9 cellular contexts compared by ENCODE assay signal in the genomic region with DNA sequence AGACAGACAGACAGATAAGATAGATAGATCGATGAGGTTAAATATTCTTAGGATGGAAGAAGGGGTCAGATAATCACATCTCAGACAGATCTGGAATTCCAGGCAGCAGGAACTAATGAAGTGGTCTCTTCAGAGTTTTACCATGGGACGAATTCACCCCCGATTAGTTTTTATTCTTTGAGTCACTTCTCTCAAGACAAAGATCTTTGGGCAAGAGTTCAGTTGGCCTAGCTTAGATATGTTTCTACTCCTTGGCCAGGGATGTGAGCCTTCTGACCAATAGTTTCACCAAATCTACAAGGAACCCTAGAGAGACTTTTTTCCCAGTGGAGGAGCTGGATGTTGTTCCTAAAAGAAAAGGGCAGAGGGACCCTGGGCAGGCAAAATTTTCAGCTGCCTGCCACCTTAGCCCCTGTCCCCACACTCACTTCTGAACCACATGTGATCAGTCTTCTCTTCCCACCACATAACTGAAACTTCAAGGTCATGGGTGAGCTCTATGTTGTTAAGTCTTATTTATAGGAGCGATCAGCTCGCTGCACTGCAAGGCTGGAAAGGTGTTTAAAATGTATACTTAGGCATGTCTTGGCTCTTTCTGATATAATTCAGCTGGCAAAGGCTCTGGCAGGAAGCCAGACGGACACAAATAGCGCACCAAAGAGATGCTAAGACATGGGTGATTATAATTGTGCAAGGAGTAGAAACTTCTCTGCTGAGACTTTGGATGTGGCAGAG.
A peak's percentile ranks its signal among the peaks of the same experiment; 100 is the strongest.
DNase-seq lines count a peak whose midpoint lies in the region; ATAC-seq and TF ChIP-seq lines count a peak whose summit lies in the region.
"Had no signal": no experiment of that assay in that cellular context is flagged by ENCODE, and none has a peak within 500 bp of the region (broad histone marks: within the 10 kb centered on the region; RNA-seq: fewer than 3 reads in every experiment).

No MANE protein-coding gene starts in this region.

- peak overlapping the region; percentile 26 to 50 for H3K18ac ChIP-seq in mesenchymal stem cell (ENCODE audit: low read depth in 1 of 2, low read length in 2 of 2)

- POLR2A ChIA-PET in PC-9 (lab: Charles Lee; ENCODE audit: unreplicated experiment), result interaction anchor here (0.5 to 0.6 kb wide), 3 partner anchors 308 to 544 kb away, joined by 3 to 8 read pairs (median 3); no protein-coding TSS in a partner anchor
- POLR2A ChIA-PET in activated CD8-positive, alpha-beta T cell treated with anti-CD3 and anti-CD28 coated beads, Interleukin-2, amount 10 ng/mL, durations not matched to agents 7 days and 5 days (lab: Charles Lee), result no interaction called here

- no peak overlapping the region for H3K4ac ChIP-seq in mesenchymal stem cell (ENCODE audit: low read depth in 1 of 2, low read length in 2 of 2)

- no peak overlapping the region for H4K8ac ChIP-seq in mesenchymal stem cell (ENCODE audit: low read length)

- peaks cover 9% of the 10 kb centered on the region for H3F3A ChIP-seq in PC-9 (ENCODE audit: insufficient read depth, low read depth)

- no peak overlapping the region for H2BK15ac ChIP-seq in mesenchymal stem cell (ENCODE audit: low read depth, poor library complexity, severe bottlenecking)

- H3K4me1 Mint-ChIP-seq in activated CD8-positive, alpha-beta T cell treated with anti-CD3 and anti-CD28 coated beads, Interleukin-2, amount 10 ng/mL, durations not matched to agents 7 days and 5 days (ENCODE audit: low read depth), result peaks cover 3% of the 10 kb centered on the region

- no peaks in the 10 kb centered on the region for H4K20me1 ChIP-seq in BLaER1 treated with 17β-estradiol and CSF1 and Interleukin-3, amounts not matched to agents 10 nM and 100 nM
- no peaks in the 10 kb centered on the region for H4K20me1 ChIP-seq in PC-9 (ENCODE audit: insufficient read depth)

- no peak overlapping the region for H2AFZ ChIP-seq in PC-9
- no peak overlapping the region for H2AFZ ChIP-seq in mesenchymal stem cell (ENCODE audit: low read depth, low read length)

- no peak overlapping the region for H3K23ac ChIP-seq in mesenchymal stem cell (ENCODE audit: low read length in 2 of 2)

- WGBS in mesenchymal stem cell, result 48% methylated on average over 6 of the region's 7 CpGs

- no peaks in the 10 kb centered on the region for H3K79me2 ChIP-seq in PC-9 (ENCODE audit: low read depth)

- H2BK5ac ChIP-seq in mesenchymal stem cell (ENCODE audit: low read depth, low read length, poor library complexity, severe bottlenecking), result no peak overlapping the region

- no peak overlapping the region for H2BK120ac ChIP-seq in mesenchymal stem cell (ENCODE audit: low read depth, low read length)

- no peak overlapping the region for H3K27ac Mint-ChIP-seq in activated CD8-positive, alpha-beta T cell treated with anti-CD3 and anti-CD28 coated beads, Interleukin-2, amount 10 ng/mL, durations not matched to agents 7 days and 5 days

- DNase-seq in PC-9 (no peak), mesenchymal stem cell (peak; percentile 77), HPDE6-E6E7 (ENCODE audit: extremely low spot score) (no peak), DMS114 treated with DMSO at 0.1 percent for 48 hours (lab: John Stamatoyannopoulos, UW; ENCODE audit: unreplicated experiment) (no peak)
- DNase-seq in activated CD8-positive, alpha-beta T cell treated with anti-CD3 and anti-CD28 coated beads, Interleukin-2, amount 10 ng/mL, durations not matched to agents 7 days and 5 days, result no peak
- DNase-seq: DND-41 had no signal

- no peak overlapping the region for H4K91ac ChIP-seq in mesenchymal stem cell (ENCODE audit: low read length)

- no peak overlapping the region for H3K14ac ChIP-seq in mesenchymal stem cell (ENCODE audit: low read length in 2 of 2)

- no peak overlapping the region for H3K4me3 ChIP-seq in BLaER1 treated with 17β-estradiol and CSF1 and Interleukin-3, amounts not matched to agents 10 nM and 100 nM
- H3K4me3 ChIP-seq in PC-9, result no peak overlapping the region
- peak overlapping the region in 1 of 2 experiments; percentile 39 for H3K4me3 ChIP-seq in mesenchymal stem cell (ENCODE audit: insufficient read depth in 1 of 2, low read depth in 1 of 2, low read length in 2 of 2)

- no peaks in the 10 kb centered on the region for H3K27me3 Mint-ChIP-seq in activated CD8-positive, alpha-beta T cell treated with anti-CD3 and anti-CD28 coated beads, Interleukin-2, amount 10 ng/mL, durations not matched to agents 7 days and 5 days (ENCODE audit: low read depth)

- no peak overlapping the region for H3K4me3 Mint-ChIP-seq in activated CD8-positive, alpha-beta T cell treated with anti-CD3 and anti-CD28 coated beads, Interleukin-2, amount 10 ng/mL, durations not matched to agents 7 days and 5 days

- H3K4me2 ChIP-seq in BLaER1 treated with 17β-estradiol and CSF1 and Interleukin-3, amounts not matched to agents 10 nM and 100 nM, result peak overlapping the region in 6 of 11 experiments; percentile 7 to 43 (median 20); a peak in 9 of 22 replicates
- H3K4me2 ChIP-seq in PC-9 (no peak overlapping the region), mesenchymal stem cell (ENCODE audit: low read length, poor library complexity, severe bottlenecking) (no peak overlapping the region)

- peaks cover 0 to 35% (median 22%) of the 10 kb centered on the region in 10 experiments; a peak in 14 of 20 replicates for H3K4me1 ChIP-seq in BLaER1 treated with 17β-estradiol and CSF1 and Interleukin-3, amounts not matched to agents 10 nM and 100 nM
- H3K4me1 ChIP-seq in PC-9 (replicated peaks; ENCODE audit: insufficient read depth) (peaks cover 28% of the 10 kb centered on the region), mesenchymal stem cell (ENCODE audit: control insufficient read depth, insufficient read depth, low read depth, low read length) (peaks cover 16% of the 10 kb centered on the region)

- H3K79me1 ChIP-seq in mesenchymal stem cell (replicated peaks; ENCODE audit: low read length, poor library complexity, severe bottlenecking), result peaks cover 9% of the 10 kb centered on the region

- no peak for TF ChIP-seq CTCF in PC-9 (conservative IDR thresholded peaks at IDR 0.05)

- intact Hi-C loops in PC-9 (cut with micrococcal nuclease; ENCODE audit: unreplicated experiment), result no loop called here

- no peaks in the 10 kb centered on the region for H3K9me2 ChIP-seq in PC-9 (ENCODE audit: insufficient read depth)

- peak overlapping the region; percentile 81 to 90 for H2BK12ac ChIP-seq in mesenchymal stem cell (ENCODE audit: low read length in 2 of 2)

- CTCF ChIA-PET in PC-9 (lab: Charles Lee), result interaction anchor here (0.6 to 1.2 kb wide), 2 partner anchors 10 to 134 kb away, joined by 4 read pairs; no protein-coding TSS in a partner anchor
- CTCF ChIA-PET in activated CD8-positive, alpha-beta T cell treated with anti-CD3 and anti-CD28 coated beads, Interleukin-2, amount 10 ng/mL, durations not matched to agents 7 days and 5 days (lab: Charles Lee), result interaction anchor here (1.1 to 1.7 kb wide), 2 partner anchors 9 to 21 kb away, joined by 3 to 6 read pairs; no protein-coding TSS in a partner anchor

- no peaks in the 10 kb centered on the region for H3K36me3 ChIP-seq in BLaER1 treated with 17β-estradiol and CSF1 and Interleukin-3, amounts not matched to agents 10 nM and 100 nM
- H3K36me3 ChIP-seq in PC-9 (ENCODE audit: low read depth) (no peaks in the 10 kb centered on the region), mesenchymal stem cell (ENCODE audit: control insufficient read depth in 1 of 2, insufficient read depth in 2 of 2, low read depth in 1 of 2, low read length in 2 of 2) (peaks cover 1 to 4% of the 10 kb centered on the region in 2 experiments)

- no peaks in the 10 kb centered on the region for H3K36me3 Mint-ChIP-seq in activated CD8-positive, alpha-beta T cell treated with anti-CD3 and anti-CD28 coated beads, Interleukin-2, amount 10 ng/mL, durations not matched to agents 7 days and 5 days (ENCODE audit: low read depth)

- no TSS peak for BruUV-seq in PC-9 (replicated peaks; lab: Mats Ljungman, UMichigan)

- no peak overlapping the region for H2AK5ac ChIP-seq in mesenchymal stem cell (ENCODE audit: low read length, severe bottlenecking)

- no peaks in the 10 kb centered on the region; a peak in 1 of 22 replicates for H3K27me3 ChIP-seq in BLaER1 treated with 17β-estradiol and CSF1 and Interleukin-3, amounts not matched to agents 10 nM and 100 nM
- H3K27me3 ChIP-seq in PC-9 (ENCODE audit: insufficient read depth, low read depth), result no peaks in the 10 kb centered on the region
- no peaks in the 10 kb centered on the region for H3K27me3 ChIP-seq in mesenchymal stem cell (ENCODE audit: control insufficient read depth in 1 of 2, insufficient read depth in 1 of 2, low read length in 2 of 2)

- H3K9me3 Mint-ChIP-seq in activated CD8-positive, alpha-beta T cell treated with anti-CD3 and anti-CD28 coated beads, Interleukin-2, amount 10 ng/mL, durations not matched to agents 7 days and 5 days (ENCODE audit: insufficient read depth), result no peaks in the 10 kb centered on the region

- no peaks in the 10 kb centered on the region for H3K9me3 ChIP-seq in BLaER1 treated with 17β-estradiol and CSF1 and Interleukin-3, amounts not matched to agents 10 nM and 100 nM (replicated peaks in 1 of 11)
- H3K9me3 ChIP-seq in PC-9 (ENCODE audit: insufficient read depth, low read depth), result no peaks in the 10 kb centered on the region
- H3K9me3 ChIP-seq in mesenchymal stem cell (ENCODE audit: control insufficient read depth, low read length), result no peaks in the 10 kb centered on the region

- no peak overlapping the region for H3K9ac ChIP-seq in BLaER1 treated with 17β-estradiol and CSF1 and Interleukin-3, amounts not matched to agents 10 nM and 100 nM
- peak overlapping the region; percentile 91 for H3K9ac ChIP-seq in mesenchymal stem cell (ENCODE audit: low read length)

- no peak overlapping the region for H3K27ac ChIP-seq in BLaER1 treated with 17β-estradiol and CSF1 and Interleukin-3, amounts not matched to agents 10 nM and 100 nM
- H3K27ac ChIP-seq in PC-9, result peak overlapping the region; percentile 62
- H3K27ac ChIP-seq in mesenchymal stem cell (ENCODE audit: low read length, poor library complexity, severe bottlenecking), result no peak overlapping the region

- ATAC-seq in GM21381 (IDR thresholded peaks at IDR 0.05; ENCODE audit: unreplicated experiment), result peak; percentile 53
- no peak for ATAC-seq in activated CD8-positive, alpha-beta T cell treated with anti-CD3 and anti-CD28 coated beads, Interleukin-2, amount 10 ng/mL, durations not matched to agents 7 days and 5 days
- no peak for ATAC-seq in GM18870 (IDR thresholded peaks at IDR 0.05; ENCODE audit: unreplicated experiment)

Comparison
In these comparisons a context has a peak if more than half of its experiments do, and no peak if none do; other contexts are left out.
1. H3K4me2 ChIP-seq: peak in BLaER1 treated with 17β-estradiol and CSF1 and Interleukin-3, amounts not matched to agents 10 nM and 100 nM (6 of 11); none in PC-9 (single experiment) and mesenchymal stem cell (single experiment).